Comparison of ENCODE assay signal across 22 cellular contexts in genomic region chr11:69632900-69633299, GRCh38.
"Had no signal": no experiment of that assay in that cellular context is flagged by ENCODE, and none has a peak within 500 bp of the region (broad histone marks: within the 10 kb centered on the region; RNA-seq: fewer than 3 reads in every experiment).

No MANE protein-coding gene starts in this region.

- DNase-seq: colonic mucosa; cortex of kidney; effector CD8-positive, alpha-beta T cell; effector memory CD8-positive, alpha-beta T cell; esophagus squamous epithelium; foreskin fibroblast; foreskin melanocyte; gastrocnemius medialis; glutamatergic neuron; heart right ventricle; hippocampal formation; left cardiac atrium; left lung; left ventricle myocardium superior; lower lobe of right lung; mesenchymal stem cell; midbrain; naive thymus-derived CD4-positive, alpha-beta T cell had no signal

- H3K4me3 ChIP-seq: colonic mucosa, esophagus squamous epithelium, gastrocnemius medialis, heart right ventricle, left lung, lower lobe of right lung had no signal

- H3K9me3 ChIP-seq: colonic mucosa, gastrocnemius medialis had no signal

- H3K27ac ChIP-seq: colonic mucosa, esophagus squamous epithelium, gastrocnemius medialis, heart right ventricle, left lung, lower lobe of right lung had no signal

- ATAC-seq: effector memory CD8-positive, alpha-beta T cell; esophagus mucosa; gastrocnemius medialis; heart right ventricle; left cardiac atrium; left lung; left ventricle myocardium superior; lower lobe of right lung; naive thymus-derived CD4-positive, alpha-beta T cell had no signal

- FAIRE-seq: endothelial cell of umbilical vein, islet of Langerhans, keratinocyte had no signal

- H3K36me3 ChIP-seq: colonic mucosa, esophagus squamous epithelium, gastrocnemius medialis, heart right ventricle, left lung, lower lobe of right lung had no signal
